ENCODE assay signal across 20 cellular contexts in genomic region chr10:24307696-24308476, GRCh38.
DNase-seq lines count a peak whose midpoint lies in the region; ATAC-seq and TF ChIP-seq lines count a peak whose summit lies in the region.
"Had no signal": no experiment of that assay in that cellular context is flagged by ENCODE, and none has a peak within 500 bp of the region (broad histone marks: within the 10 kb centered on the region; RNA-seq: fewer than 3 reads in every experiment).

No MANE protein-coding gene starts in this region.

- POLR2A ChIA-PET in T-cell (lab: Charles Lee), result no interaction called here

- in situ Hi-C loops in astrocyte of the cerebellum (cut with HindIII; ENCODE audit: low sequenced_read_pairs), result loop anchor here (5.0 kb wide), 1 partner anchor 49 kb away; no protein-coding TSS in a partner anchor

- H3K4me1 Mint-ChIP-seq in mesothelial cell of epicardium (peaks cover 39% of the 10 kb centered on the region), T-cell (no peaks in the 10 kb centered on the region)
- H3K4me1 Mint-ChIP-seq: activated CD4-positive, alpha-beta T cell treated with anti-CD3 and anti-CD28 coated beads for 36 hours; activated CD8-positive, alpha-beta memory T cell treated with anti-CD3 and anti-CD28 coated beads, Interleukin-2, amount 10 ng/mL, durations not matched to agents 7 days and 5 days had no signal

- 77 to 81% methylated on average over 11 of the region's 11 CpGs for WGBS in testis, 2 donors

- H3K4me1 ChIP-seq in testis, result peaks cover 27% of the 10 kb centered on the region
- H3K4me1 ChIP-seq in lower lobe of right lung, result no peaks in the 10 kb centered on the region

- no peaks in the 10 kb centered on the region for H3K9me3 Mint-ChIP-seq in mesothelial cell of epicardium
- peaks cover 0 to 7% (median 1%) of the 10 kb centered on the region in 3 donors for H3K9me3 Mint-ChIP-seq in T-cell
- H3K9me3 Mint-ChIP-seq: CD8-positive, alpha-beta T cell; HFFc6 had no signal

- H3K9me3 ChIP-seq in testis (no peaks in the 10 kb centered on the region), lower lobe of right lung (no peaks in the 10 kb centered on the region)
- H3K9me3 ChIP-seq: gastroesophageal sphincter had no signal

- TF ChIP-seq CTCF in astrocyte of the cerebellum (IDR thresholded peaks at IDR 0.05; ENCODE audit: low read depth, low read length, missing control alignments) (no peak), mesothelial cell of epicardium (IDR thresholded peaks at IDR 0.05; ENCODE audit: unreplicated experiment) (no peak), testis (IDR thresholded peaks at IDR 0.05) (no peak), lower lobe of right lung (IDR thresholded peaks at IDR 0.05) (no peak)

- no peak for TF ChIP-seq POLR2A in testis (IDR thresholded peaks at IDR 0.05)

- peaks cover 37% of the 10 kb centered on the region for H3K36me3 Mint-ChIP-seq in mesothelial cell of epicardium
- no peaks in the 10 kb centered on the region for H3K36me3 Mint-ChIP-seq in T-cell
- H3K36me3 Mint-ChIP-seq: activated CD8-positive, alpha-beta memory T cell treated with anti-CD3 and anti-CD28 coated beads, Interleukin-2, amount 10 ng/mL, durations not matched to agents 7 days and 5 days; activated naive CD8-positive, alpha-beta T cell; CD8-positive, alpha-beta T cell had no signal

- intact Hi-C loops in testis (cut with DNase I; ENCODE audit: low total_unique reads) (no loop called here), lower lobe of right lung (cut with DNase I) (no loop called here)

- H3K4me3 ChIP-seq in astrocyte of the cerebellum (ENCODE audit: low read depth, low read length) (no peak overlapping the region), testis (no peak overlapping the region), lower lobe of right lung (no peak overlapping the region)
- H3K4me3 ChIP-seq: gastroesophageal sphincter had no signal

- DNase-seq in astrocyte of the cerebellum (ENCODE audit: low read depth), result peak; percentile 75
- peak; percentile 26 for DNase-seq in globus pallidus (ENCODE audit: low spot score)
- DNase-seq in mesothelial cell of epicardium (ENCODE audit: low spot score in 2 of 2, unreplicated experiment in 2 of 2), result no peak
- no peak for DNase-seq in testis
- DNase-seq in T-cell, result no peak
- no peak for DNase-seq in T-helper 1 cell
- DNase-seq in lower lobe of right lung, result no peak
- DNase-seq: activated CD4-positive, alpha-beta T cell treated with anti-CD3 and anti-CD28 coated beads for 36 hours; activated CD8-positive, alpha-beta memory T cell treated with anti-CD3 and anti-CD28 coated beads, Interleukin-2, amount 10 ng/mL, durations not matched to agents 7 days and 5 days; CD8-positive, alpha-beta T cell; dermis blood vessel endothelial cell; HFFc6; NCI-H1105; NCI-H524 treated with DMSO at 0.1 percent for 48 hours; occipital lobe; RPMI8226; SW 1271 had no signal

- H3K4me3 Mint-ChIP-seq in mesothelial cell of epicardium (no peak overlapping the region), T-cell (no peak overlapping the region)
- H3K4me3 Mint-ChIP-seq: activated CD4-positive, alpha-beta T cell treated with anti-CD3 and anti-CD28 coated beads for 36 hours; activated CD8-positive, alpha-beta memory T cell treated with anti-CD3 and anti-CD28 coated beads, Interleukin-2, amount 10 ng/mL, durations not matched to agents 7 days and 5 days; activated naive CD8-positive, alpha-beta T cell; CD8-positive, alpha-beta T cell; HFFc6 had no signal

- no peaks in the 10 kb centered on the region for H3K36me3 ChIP-seq in testis (ENCODE audit: low read depth, missing control alignments)
- H3K36me3 ChIP-seq in lower lobe of right lung, result no peaks in the 10 kb centered on the region
- H3K36me3 ChIP-seq: gastroesophageal sphincter had no signal

- H3K27ac Mint-ChIP-seq in mesothelial cell of epicardium (peak overlapping the region; percentile 82), T-cell (no peak overlapping the region)
- H3K27ac Mint-ChIP-seq: activated CD4-positive, alpha-beta T cell treated with anti-CD3 and anti-CD28 coated beads for 36 hours; activated CD8-positive, alpha-beta memory T cell treated with anti-CD3 and anti-CD28 coated beads, Interleukin-2, amount 10 ng/mL, durations not matched to agents 7 days and 5 days; activated naive CD8-positive, alpha-beta T cell; CD8-positive, alpha-beta T cell; HFFc6 had no signal

- no peaks in the 10 kb centered on the region for H3K27me3 ChIP-seq in testis
- no peaks in the 10 kb centered on the region for H3K27me3 ChIP-seq in lower lobe of right lung (ENCODE audit: low read depth)
- H3K27me3 ChIP-seq: gastroesophageal sphincter had no signal

- H3K27me3 Mint-ChIP-seq in mesothelial cell of epicardium (ENCODE audit: low read depth) (no peaks in the 10 kb centered on the region), T-cell (peaks cover 0 to 13% of the 10 kb centered on the region in 2 donors)
- H3K27me3 Mint-ChIP-seq: activated CD8-positive, alpha-beta memory T cell treated with anti-CD3 and anti-CD28 coated beads, Interleukin-2, amount 10 ng/mL, durations not matched to agents 7 days and 5 days had no signal

- peak overlapping the region; percentile 32 to 76 for H3K27ac ChIP-seq in testis
- H3K27ac ChIP-seq in lower lobe of right lung, result no peak overlapping the region

- ATAC-seq in T-cell (replicated peaks in 1 of 4), result no peak
- no peak for ATAC-seq in lower lobe of right lung
- ATAC-seq: activated CD4-positive, alpha-beta T cell treated with anti-CD3 and anti-CD28 coated beads for 36 hours; activated CD8-positive, alpha-beta memory T cell treated with anti-CD3 and anti-CD28 coated beads, Interleukin-2, amount 10 ng/mL, durations not matched to agents 7 days and 5 days; CD8-positive, alpha-beta T cell; gastroesophageal sphincter; sciatic nerve had no signal

- CTCF ChIA-PET in T-cell (lab: Charles Lee), result no interaction called here

Comparison
In these comparisons a context has a peak if more than half of its experiments do, and no peak if none do; other contexts are left out.
1. DNase-seq: peak in astrocyte of the cerebellum (single experiment) and globus pallidus (single experiment); none in mesothelial cell of epicardium (0 of 2), testis (single experiment), T-cell (0 of 34), T-helper 1 cell (0 of 5) and lower lobe of right lung (single experiment).